1 cellular context compared by ENCODE assay signal in the genomic region with DNA sequence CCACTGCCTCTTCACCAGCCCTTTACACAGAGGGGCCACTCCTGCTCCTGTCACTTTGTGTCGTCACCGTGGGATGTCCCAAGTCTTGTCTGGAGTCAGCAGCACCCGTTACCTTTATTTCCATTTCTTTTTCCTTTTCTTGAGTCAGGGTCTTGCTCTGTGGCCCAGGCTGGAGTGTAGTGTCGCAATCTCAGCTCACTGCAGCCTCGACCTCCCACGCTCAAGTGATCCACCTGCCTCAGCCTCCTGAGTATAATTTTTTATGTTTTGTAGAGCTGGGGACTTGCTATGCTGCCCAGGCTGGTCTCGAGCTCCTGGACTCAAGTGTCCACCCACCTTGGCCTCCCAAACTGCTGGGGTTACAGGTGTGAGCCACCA.
A peak's percentile ranks its signal among the peaks of the same experiment; 100 is the strongest.
TF ChIP-seq lines count a peak whose summit lies in the region.

No MANE protein-coding gene starts in this region.

TF ChIP-seq in IMR-90, 13 proteins besides CTCF, POLR2A, EP300 and RAD21:
- no peak for TF ChIP-seq RCOR1 (IDR thresholded peaks at IDR 0.05; ENCODE audit: insufficient replicate concordance, low read length)
- TF ChIP-seq CEBPB (IDR thresholded peaks at IDR 0.05; ENCODE audit: low read depth, low read length): 0 out of 2 replicates have a peak, but pooled peaks have one; percentile 19
